5 cellular contexts compared by ENCODE assay signal in the genomic region with DNA sequence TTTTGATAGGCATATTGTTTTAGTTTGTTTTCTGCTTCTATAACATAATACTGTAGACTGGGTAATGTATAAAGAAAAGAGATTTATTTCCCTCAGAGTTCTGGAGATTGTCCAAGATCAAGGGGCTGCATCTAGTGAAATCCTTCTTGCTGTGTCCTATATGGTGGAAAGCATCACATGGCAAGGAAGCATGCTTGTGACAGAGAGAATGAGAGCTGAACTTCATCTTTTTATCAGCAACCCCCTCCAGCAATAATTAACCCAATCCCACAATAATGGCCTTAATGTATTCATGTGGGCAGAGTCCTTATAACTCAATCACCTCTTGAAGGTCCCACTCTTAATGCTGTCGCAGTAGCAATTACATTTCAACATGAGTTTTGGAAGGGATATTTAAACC.
"Had no signal": no experiment of that assay in that cellular context is flagged by ENCODE, and none has a peak within 500 bp of the region (broad histone marks: within the 10 kb centered on the region; RNA-seq: fewer than 3 reads in every experiment).

No MANE protein-coding gene starts in this region.

- H3K9me3 Mint-ChIP-seq: GM23338, H9 had no signal

- H3K4me1 Mint-ChIP-seq: GM23338, H9 had no signal

- H3K4me3 Mint-ChIP-seq: GM23338, H9 had no signal

- DNase-seq: H9, HCEC 1CT, IMR-90 had no signal

- H3K27ac Mint-ChIP-seq: GM23338, H9 had no signal

- ATAC-seq: GM23338, K562 had no signal
